Comparison of ENCODE assay signal across 20 cellular contexts in the genomic region with DNA sequence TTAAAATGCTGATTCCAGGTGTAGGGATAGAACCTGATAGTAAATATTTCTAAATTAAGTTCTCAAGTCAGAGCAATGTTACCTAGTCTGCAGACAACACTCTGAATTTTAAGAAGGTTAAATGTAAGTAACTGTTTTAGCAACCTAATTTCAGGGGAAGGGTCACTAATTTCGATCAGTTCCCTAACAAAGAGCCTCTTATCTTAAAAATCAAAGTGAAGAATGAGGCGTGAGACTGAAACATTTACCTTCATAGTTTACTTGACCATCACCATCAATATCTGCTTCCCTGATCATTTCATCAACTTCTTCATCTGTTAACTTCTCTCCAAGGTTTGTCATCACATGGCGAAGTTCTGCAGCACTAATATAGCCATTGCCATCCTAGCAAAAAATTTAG. TPM values are rescaled to one million over a fixed set of nuclear protein-coding genes. Genes with fewer than 3 reads are reported as not detected.
"Had no signal": no experiment of that assay in that cellular context is flagged by ENCODE, and none has a peak within 500 bp of the region (broad histone marks: within the 10 kb centered on the region; RNA-seq: fewer than 3 reads in every experiment).

No MANE protein-coding gene starts in this region.

- H3K9me3 Mint-ChIP-seq: natural killer cell, neural crest cell had no signal

- H3K4me3 ChIP-seq: coronary artery, heart left ventricle, right atrium auricular region, smooth muscle cell, tibial artery, upper lobe of left lung, uterus had no signal

- H3K4me3 Mint-ChIP-seq: natural killer cell, neural crest cell had no signal

- ATAC-seq: esophagus mucosa, heart left ventricle, left colon, left ventricle myocardium superior, natural killer cell had no signal

- DNase-seq: effector CD4-positive, alpha-beta T cell; heart left ventricle; hippocampal formation; left colon; left ventricle myocardium superior; natural killer cell; posterior cingulate gyrus; stimulated activated CD4-positive, alpha-beta T cell treated with anti-CD3 and anti-CD28 coated beads, Interleukin-2, amount 100 ng/mL, for 48 hours; stimulated activated naive CD4-positive, alpha-beta T cell treated with Interleukin-2 at 50 U/mL for 16 hours; tibial artery; upper lobe of left lung; uterus had no signal

RNA-seq across cellular contexts. Expression of a gene that starts 6.4 kb away (rescaled TPM):
- total RNA-seq: glomerular endothelial cell, kidney epithelial cell, left ventricle myocardium superior, mesenteric fat pad, right atrium auricular region had no signal
